In genomic region chr7:26664735-26665420, GRCh38 we compare ENCODE assay signal across 9 cellular contexts.
DNase-seq lines count a peak whose midpoint lies in the region; ATAC-seq and TF ChIP-seq lines count a peak whose summit lies in the region.
"Had no signal": no experiment of that assay in that cellular context is flagged by ENCODE, and none has a peak within 500 bp of the region (broad histone marks: within the 10 kb centered on the region; RNA-seq: fewer than 3 reads in every experiment).

No MANE protein-coding gene starts in this region.

- TF ChIP-seq RAD21 in liver (IDR thresholded peaks at IDR 0.05): peak; percentile 19 to 29

- H3K4me1 Mint-ChIP-seq in CD4-positive, CD25-positive, alpha-beta regulatory T cell: peaks cover 0 to 15% (median 11%) of the 10 kb centered on the region in 4 donors
- H3K4me1 Mint-ChIP-seq in activated CD8-positive, alpha-beta T cell treated with anti-CD3 and anti-CD28 coated beads for 36 hours (ENCODE audit: low read depth): peaks cover 16% of the 10 kb centered on the region

- H3K27me3 ChIP-seq in CD4-positive, CD25-positive, alpha-beta regulatory T cell (ENCODE audit: control insufficient read depth, insufficient read depth, low read length): no peaks in the 10 kb centered on the region
- no peaks in the 10 kb centered on the region for H3K27me3 ChIP-seq in liver (ENCODE audit: control insufficient read depth in 4 of 4, insufficient read depth in 4 of 4, low read length in 3 of 4)
- H3K27me3 ChIP-seq in left ventricle myocardium inferior (ENCODE audit: low read depth): peaks cover 58% of the 10 kb centered on the region

- H3K9ac ChIP-seq in liver (ENCODE audit: low read depth in 1 of 2, low read length in 2 of 2): no peak overlapping the region

- H3K36me3 Mint-ChIP-seq in CD4-positive, CD25-positive, alpha-beta regulatory T cell: no peaks in the 10 kb centered on the region
- H3K36me3 Mint-ChIP-seq in activated CD8-positive, alpha-beta T cell treated with anti-CD3 and anti-CD28 coated beads for 36 hours (ENCODE audit: low read depth): no peaks in the 10 kb centered on the region

- POLR2A ChIA-PET in activated CD8-positive, alpha-beta T cell treated with anti-CD3 and anti-CD28 coated beads for 36 hours (lab: Charles Lee): interaction anchor here (0.6 kb wide), 1 partner anchor 63 kb away, joined by 3 read pairs; no protein-coding TSS in a partner anchor

- peak overlapping the region in 2 of 4 donors; percentile 60 to 62 for H3K4me3 Mint-ChIP-seq in CD4-positive, CD25-positive, alpha-beta regulatory T cell
- peak overlapping the region; percentile 18 for H3K4me3 Mint-ChIP-seq in activated CD8-positive, alpha-beta T cell treated with anti-CD3 and anti-CD28 coated beads for 36 hours

- no peaks in the 10 kb centered on the region for H3K9me3 Mint-ChIP-seq in CD4-positive, CD25-positive, alpha-beta regulatory T cell
- H3K9me3 Mint-ChIP-seq in activated CD8-positive, alpha-beta T cell treated with anti-CD3 and anti-CD28 coated beads for 36 hours: no peaks in the 10 kb centered on the region

- no peaks in the 10 kb centered on the region for H3K36me3 ChIP-seq in CD4-positive, CD25-positive, alpha-beta regulatory T cell (ENCODE audit: control insufficient read depth, insufficient read depth, low read length)
- no peaks in the 10 kb centered on the region for H3K36me3 ChIP-seq in liver (ENCODE audit: control insufficient read depth in 4 of 4, insufficient read depth in 3 of 4, low read depth in 1 of 4, low read length in 3 of 4)
- H3K36me3 ChIP-seq in left ventricle myocardium inferior: no peaks in the 10 kb centered on the region

- H3K9me3 ChIP-seq in CD4-positive, CD25-positive, alpha-beta regulatory T cell (ENCODE audit: control insufficient read depth in 2 of 2, low read length in 2 of 2): no peaks in the 10 kb centered on the region
- H3K9me3 ChIP-seq in liver (ENCODE audit: control insufficient read depth in 4 of 4, low read length in 3 of 4) (no peaks in the 10 kb centered on the region), left ventricle myocardium inferior (replicated peaks) (no peaks in the 10 kb centered on the region)

- H3K27ac ChIP-seq in CD4-positive, CD25-positive, alpha-beta regulatory T cell (ENCODE audit: insufficient read depth, low read length, poor library complexity, severe bottlenecking): no peak overlapping the region
- no peak overlapping the region for H3K27ac ChIP-seq in liver (ENCODE audit: low read depth in 1 of 2, low read length in 2 of 2)
- H3K27ac ChIP-seq in left ventricle myocardium inferior (replicated peaks): no peak overlapping the region

- peak in 2 of 3 donors; percentile 28 to 61 for DNase-seq in CD4-positive, CD25-positive, alpha-beta regulatory T cell
- peak; percentile 49 for DNase-seq in activated CD8-positive, alpha-beta T cell treated with anti-CD3 and anti-CD28 coated beads for 36 hours
- no peak for DNase-seq in left ventricle myocardium inferior
- no peak for DNase-seq in nucleus accumbens (lab: John Stamatoyannopoulos, UW)
- no peak for DNase-seq in foreskin melanocyte
- DNase-seq in OCI-M2 (lab: John Stamatoyannopoulos, UW; ENCODE audit: unreplicated experiment): no peak
- DNase-seq: right cardiac atrium had no signal

- H3K27me3 Mint-ChIP-seq in CD4-positive, CD25-positive, alpha-beta regulatory T cell: peaks cover 5% of the 10 kb centered on the region
- peaks cover 1% of the 10 kb centered on the region for H3K27me3 Mint-ChIP-seq in activated CD8-positive, alpha-beta T cell treated with anti-CD3 and anti-CD28 coated beads for 36 hours

- intact Hi-C loops in activated CD8-positive, alpha-beta T cell treated with anti-CD3 and anti-CD28 coated beads for 36 hours (cut with micrococcal nuclease): loop anchor here (5.0 kb wide), 1 partner anchor 288 kb away; no protein-coding TSS in a partner anchor
- intact Hi-C loops in left ventricle myocardium inferior (cut with micrococcal nuclease): loop anchor here (5.0 to 10.0 kb wide), 2 partner anchors 293 to 760 kb away; no protein-coding TSS in a partner anchor

- CTCF ChIA-PET in activated CD8-positive, alpha-beta T cell treated with anti-CD3 and anti-CD28 coated beads for 36 hours (lab: Charles Lee): interaction anchor here (1.3 to 5.5 kb wide), 5 partner anchors 17 to 772 kb away, joined by 4 to 25 read pairs (median 15); no protein-coding TSS in a partner anchor

- 39% methylated on average over 5 of the region's 5 CpGs for WGBS in liver

- peak overlapping the region; percentile 27 for H3K4me3 ChIP-seq in CD4-positive, CD25-positive, alpha-beta regulatory T cell (ENCODE audit: low read depth, low read length)
- H3K4me3 ChIP-seq in liver (ENCODE audit: low read depth in 1 of 3, low read length in 3 of 3): no peak overlapping the region
- H3K4me3 ChIP-seq in left ventricle myocardium inferior: no peak overlapping the region

- peak; percentile 57 to 60 for ATAC-seq in CD4-positive, CD25-positive, alpha-beta regulatory T cell (ENCODE audit: low read depth in 2 of 2)
- peak; percentile 66 for ATAC-seq in HG02610 (IDR thresholded peaks at IDR 0.05; ENCODE audit: unreplicated experiment)
- ATAC-seq in activated CD8-positive, alpha-beta T cell treated with anti-CD3 and anti-CD28 coated beads for 36 hours: peak; percentile 69

- no peak overlapping the region for H3K27ac Mint-ChIP-seq in CD4-positive, CD25-positive, alpha-beta regulatory T cell
- H3K27ac Mint-ChIP-seq in activated CD8-positive, alpha-beta T cell treated with anti-CD3 and anti-CD28 coated beads for 36 hours: no peak overlapping the region

- no peaks in the 10 kb centered on the region for H3K4me1 ChIP-seq in CD4-positive, CD25-positive, alpha-beta regulatory T cell (ENCODE audit: control insufficient read depth, insufficient read depth, low read length, poor library complexity, severe bottlenecking)
- H3K4me1 ChIP-seq in liver (ENCODE audit: control insufficient read depth in 4 of 4, insufficient read depth in 4 of 4, low read length in 3 of 4): peaks cover 0 to 10% (median 6%) of the 10 kb centered on the region in 4 donors
- no peaks in the 10 kb centered on the region for H3K4me1 ChIP-seq in left ventricle myocardium inferior

- no peak for TF ChIP-seq CTCF in activated CD8-positive, alpha-beta T cell treated with anti-CD3 and anti-CD28 coated beads for 36 hours (IDR thresholded peaks at IDR 0.05)
- TF ChIP-seq CTCF in liver (IDR thresholded peaks at IDR 0.05; ENCODE audit: low read depth, low read length, missing input control): no peak
- TF ChIP-seq CTCF in left ventricle myocardium inferior (IDR thresholded peaks at IDR 0.05; ENCODE audit: borderline replicate concordance): no peak

TF ChIP-seq in liver, 16 proteins besides CTCF, POLR2A, EP300 and RAD21:
- TF ChIP-seq SP1 (IDR thresholded peaks at IDR 0.05) (no peak), RXRA (IDR thresholded peaks at IDR 0.05) (peak; percentile 9 to 29), EGR1 (IDR thresholded peaks at IDR 0.05; ENCODE audit: low read depth in 2 of 2) (no peak), HNF4A (conservative IDR thresholded peaks at IDR 0.05) (peak in 1 of 2 donors; percentile 21), TAF1 (conservative IDR thresholded peaks at IDR 0.05) (no peak), JUND (IDR thresholded peaks at IDR 0.05) (peak in 1 of 2 donors; percentile 7), YY1 (IDR thresholded peaks at IDR 0.05) (no peak)

Comparison
In these comparisons a context has a peak if more than half of its experiments do, and no peak if none do; other contexts are left out.
1. DNase-seq: peak in CD4-positive, CD25-positive, alpha-beta regulatory T cell (2 of 3) and activated CD8-positive, alpha-beta T cell treated with anti-CD3 and anti-CD28 coated beads for 36 hours (single experiment); none in left ventricle myocardium inferior (single experiment), nucleus accumbens (0 of 56), foreskin melanocyte (single experiment) and OCI-M2 (single experiment).
2. Peak in every context shown above with its lines, with median percentiles within 50 percentile points of each other: ATAC-seq.